18 cellular contexts compared by ENCODE assay signal in the genomic region with DNA sequence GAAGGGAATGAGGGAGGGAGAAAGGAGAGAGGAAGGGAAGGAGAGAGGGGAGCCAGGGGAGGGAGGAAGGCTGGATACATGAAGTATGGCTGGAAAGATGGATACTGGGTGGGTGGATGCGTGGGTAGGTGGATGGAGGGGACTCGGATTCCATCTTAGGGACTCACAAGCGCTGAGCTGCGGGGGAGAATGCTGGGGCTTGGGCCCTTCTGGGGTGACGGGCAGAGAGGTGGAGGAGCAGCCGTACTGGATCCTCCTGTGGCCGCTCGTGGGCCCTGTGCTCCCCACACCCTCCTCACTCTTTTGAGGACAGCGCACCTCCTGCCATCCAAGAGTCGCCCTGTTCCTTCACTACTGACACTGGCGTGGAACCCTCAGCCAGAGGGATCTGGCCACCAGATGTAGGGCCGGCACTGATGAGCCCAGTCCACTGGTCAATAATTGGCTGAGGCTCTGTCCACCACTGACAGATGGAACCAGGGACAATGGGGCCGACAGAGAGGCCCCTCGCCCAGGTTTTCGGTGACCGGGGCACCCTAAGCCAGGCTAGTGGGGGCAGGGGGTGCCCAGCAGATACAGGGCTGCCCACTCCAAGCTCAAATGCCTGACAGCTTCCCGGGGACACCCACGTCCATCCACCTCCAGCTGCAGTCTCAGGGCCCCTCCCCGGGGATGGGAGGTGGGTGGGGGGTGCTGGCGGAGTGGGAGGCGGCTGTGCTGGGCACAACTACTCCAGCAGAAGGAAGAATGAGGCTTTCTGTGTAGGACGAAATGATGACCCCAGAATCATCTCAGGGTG. TPM values are rescaled to one million over a fixed set of nuclear protein-coding genes. Genes with fewer than 3 reads are reported as not detected.
DNase-seq lines count a peak whose midpoint lies in the region; ATAC-seq and TF ChIP-seq lines count a peak whose summit lies in the region.
"Had no signal": no experiment of that assay in that cellular context is flagged by ENCODE, and none has a peak within 500 bp of the region (broad histone marks: within the 10 kb centered on the region; RNA-seq: fewer than 3 reads in every experiment).

No MANE protein-coding gene starts in this region.

- no peak for ATAC-seq in RWPE2 (ENCODE audit: low read depth)
- no peak for ATAC-seq in HG03442 (IDR thresholded peaks at IDR 0.05; ENCODE audit: unreplicated experiment)
- ATAC-seq in HG02938 (IDR thresholded peaks at IDR 0.05; ENCODE audit: unreplicated experiment): no peak

- POLR2A ChIA-PET in HEK293T (lab: Yijun Ruan, JAX): no interaction called here

- H3K4me1 ChIP-seq in RWPE2 (ENCODE audit: insufficient read depth, poor library complexity, severe bottlenecking): no peaks in the 10 kb centered on the region
- H3K4me1 ChIP-seq in tibial artery: peaks cover 0 to 13% (median 11%) of the 10 kb centered on the region in 4 donors
- H3K4me1 ChIP-seq: BE2C, Caco-2 had no signal

- CTCF ChIA-PET in HEK293T (lab: Yijun Ruan, JAX): no interaction called here

- H3K27ac ChIP-seq in RWPE2 (ENCODE audit: poor library complexity, severe bottlenecking) (no peak overlapping the region), tibial artery (no peak overlapping the region)

- intact Hi-C loops in tibial artery (cut with DNase I; ENCODE audit: low total_unique reads): no loop called here

- no peak for TF ChIP-seq CTCF in RWPE2 (IDR thresholded peaks at IDR 0.05; ENCODE audit: poor library complexity, severe bottlenecking)
- TF ChIP-seq CTCF in tibial artery (IDR thresholded peaks at IDR 0.05): no peak

- DNase-seq in activated gamma-delta T cell treated with Interleukin-2 at 50 U/mL for 16 hours (peak; percentile 0), activated gamma-delta T cell (lab: John Stamatoyannopoulos, UW) (no peak), RWPE2 (ENCODE audit: low spot score) (peak; percentile 45), mesenteric fat pad (ENCODE audit: low spot score) (peak; percentile 83), tibial artery (peak; percentile 10 to 47), HEK293T (ENCODE audit: extremely low spot score) (no peak)
- DNase-seq: BE2C; CD4-positive, CD25-positive, alpha-beta regulatory T cell; H9; NCI-H1105; NCI-H2081 treated with DMSO at 0.1 percent for 48 hours; NCI-H748 treated with DMSO at 0.1 percent for 48 hours; NK-92 treated with Interleukin-12 subunit alpha and Interleukin-12 subunit beta, amount 100 ng/mL, for 24 hours; SIG-M5 had no signal

- H3K27me3 ChIP-seq in RWPE2 (ENCODE audit: insufficient read depth, poor library complexity, severe bottlenecking): peaks cover 4% of the 10 kb centered on the region
- H3K27me3 ChIP-seq in tibial artery: peaks cover 0 to 23% of the 10 kb centered on the region in 2 donors

- H3K9me3 ChIP-seq in RWPE2 (ENCODE audit: severe bottlenecking) (no peaks in the 10 kb centered on the region), tibial artery (no peaks in the 10 kb centered on the region)
- H3K9me3 ChIP-seq: BE2C, Caco-2 had no signal

- no peak overlapping the region for H3K4me3 ChIP-seq in RWPE2 (ENCODE audit: severe bottlenecking)
- H3K4me3 ChIP-seq in tibial artery: no peak overlapping the region

- H3K36me3 ChIP-seq in RWPE2 (ENCODE audit: low read depth) (no peaks in the 10 kb centered on the region), tibial artery (no peaks in the 10 kb centered on the region)
- H3K36me3 ChIP-seq: BE2C had no signal

TF ChIP-seq in HEK293T, 16 proteins besides CTCF, POLR2A, EP300 and RAD21:
- TF ChIP-seq FOXM1 (IDR thresholded peaks at IDR 0.05; ENCODE audit: borderline replicate concordance): no peak
- TF ChIP-seq LEF1 (IDR thresholded peaks at IDR 0.05; ENCODE audit: borderline replicate concordance): no peak
- no peak for TF ChIP-seq FOXA1 (IDR thresholded peaks at IDR 0.05)
- no peak for TF ChIP-seq BHLHE40 (IDR thresholded peaks at IDR 0.05; ENCODE audit: borderline replicate concordance)
- no peak for TF ChIP-seq FOXK2 (IDR thresholded peaks at IDR 0.05)
- TF ChIP-seq ZNF384 (IDR thresholded peaks at IDR 0.05): no peak
- TF ChIP-seq, protein P1, sequence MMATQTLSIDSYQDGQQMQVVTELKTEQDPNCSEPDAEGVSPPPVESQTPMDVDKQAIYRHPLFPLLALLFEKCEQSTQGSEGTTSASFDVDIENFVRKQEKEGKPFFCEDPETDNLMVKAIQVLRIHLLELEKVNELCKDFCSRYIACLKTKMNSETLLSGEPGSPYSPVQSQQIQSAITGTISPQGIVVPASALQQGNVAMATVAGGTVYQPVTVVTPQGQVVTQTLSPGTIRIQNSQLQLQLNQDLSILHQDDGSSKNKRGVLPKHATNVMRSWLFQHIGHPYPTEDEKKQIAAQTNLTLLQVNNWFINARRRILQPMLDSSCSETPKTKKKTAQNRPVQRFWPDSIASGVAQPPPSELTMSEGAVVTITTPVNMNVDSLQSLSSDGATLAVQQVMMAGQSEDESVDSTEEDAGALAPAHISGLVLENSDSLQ (IDR thresholded peaks at IDR 0.05): no peak
- no peak for TF ChIP-seq NFRKB (IDR thresholded peaks at IDR 0.05)
- no peak for TF ChIP-seq ARNT (IDR thresholded peaks at IDR 0.05)
- no peak for TF ChIP-seq SUZ12 (IDR thresholded peaks at IDR 0.05)
- no peak for TF ChIP-seq TARDBP (IDR thresholded peaks at IDR 0.05)
- TF ChIP-seq L3MBTL2 (conservative IDR thresholded peaks at IDR 0.05): no peak
TF ChIP-seq in HEK293T: peak in this region for 0.

RNA-seq across cellular contexts. Expression of gene ACTRT2, which starts 4.4 kb away (rescaled TPM):
- total RNA-seq in mesenteric fat pad: not detected
- total RNA-seq: Caco-2; CD4-positive, CD25-positive, alpha-beta regulatory T cell; H9; NCI-H460 had no signal

RNA-seq across cellular contexts. Expression of gene PRDM16, which starts 52.2 kb away (rescaled TPM):
- total RNA-seq in mesenteric fat pad: 3.9 TPM

Comparison
In these comparisons a context has a peak if more than half of its experiments do, and no peak if none do; other contexts are left out.
1. DNase-seq: peak in activated gamma-delta T cell treated with Interleukin-2 at 50 U/mL for 16 hours (single experiment), RWPE2 (single experiment), mesenteric fat pad (single experiment) and tibial artery (2 of 2); none in activated gamma-delta T cell (single experiment) and HEK293T (single experiment).